21 cellular contexts compared by ENCODE assay signal in the genomic region with DNA sequence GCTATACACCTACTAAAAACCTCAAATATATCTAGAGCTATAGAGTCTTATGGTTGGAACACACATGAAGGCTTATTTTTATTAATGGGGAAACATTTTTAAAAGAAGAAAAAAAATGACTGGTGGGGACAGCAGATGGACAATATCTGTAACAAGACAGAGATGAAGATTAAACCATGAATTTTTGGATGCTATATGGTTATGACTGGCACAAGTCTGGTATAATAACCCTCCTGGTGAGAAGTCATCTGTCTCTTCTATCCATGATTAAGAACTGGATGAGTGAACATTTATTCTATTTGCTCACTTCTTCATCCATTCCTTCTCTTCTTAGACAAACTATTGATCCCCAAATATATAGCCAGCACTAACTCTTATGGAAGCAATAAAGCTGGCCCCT.
DNase-seq lines count a peak whose midpoint lies in the region; TF ChIP-seq lines count a peak whose summit lies in the region.
"Had no signal": no experiment of that assay in that cellular context is flagged by ENCODE, and none has a peak within 500 bp of the region (broad histone marks: within the 10 kb centered on the region; RNA-seq: fewer than 3 reads in every experiment).

No MANE protein-coding gene starts in this region.

- H3K27me3 Mint-ChIP-seq in mesothelial cell of epicardium (ENCODE audit: low read depth), result no peaks in the 10 kb centered on the region
- H3K27me3 Mint-ChIP-seq: CD4-positive, alpha-beta memory T cell had no signal

- no peak overlapping the region for H3K4me3 Mint-ChIP-seq in mesothelial cell of epicardium
- H3K4me3 Mint-ChIP-seq: CD14-positive monocyte; CD4-positive, alpha-beta memory T cell; CD4-positive, CD25-positive, alpha-beta regulatory T cell; CD8-positive, alpha-beta memory T cell had no signal

- H3K36me3 Mint-ChIP-seq in mesothelial cell of epicardium, result no peaks in the 10 kb centered on the region
- H3K36me3 Mint-ChIP-seq: CD14-positive monocyte; CD4-positive, CD25-positive, alpha-beta regulatory T cell had no signal

- DNase-seq in NCI-H446 (lab: John Stamatoyannopoulos, UW), result peak; percentile 26 to 66
- peak; percentile 86 for DNase-seq in cerebellar cortex (ENCODE audit: low spot score)
- DNase-seq in cerebellum (ENCODE audit: low spot score), result peak; percentile 37
- no peak for DNase-seq in NCI-H2171 treated with DMSO at 0.1 percent for 48 hours (lab: John Stamatoyannopoulos, UW)
- DNase-seq in mesothelial cell of epicardium (ENCODE audit: low spot score in 2 of 2, unreplicated experiment in 2 of 2), result no peak
- no peak for DNase-seq in SKM-1 treated with dmso at 0.1 percent for 144 hours (lab: John Stamatoyannopoulos, UW; ENCODE audit: unreplicated experiment)
- DNase-seq: 8988T; ACHN; BE2C; CD4-positive, alpha-beta memory T cell; CD4-positive, CD25-positive, alpha-beta regulatory T cell; CD8-positive, alpha-beta memory T cell; COR-L47; DMS 273 treated with DMSO at 0.1 percent for 48 hours; DMS153; DMS53; DMS79; DND-41; EL; GF-D8 had no signal

- TF ChIP-seq CTCF in mesothelial cell of epicardium (IDR thresholded peaks at IDR 0.05; ENCODE audit: unreplicated experiment), result no peak

- no peak overlapping the region for H3K27ac Mint-ChIP-seq in mesothelial cell of epicardium
- H3K27ac Mint-ChIP-seq: CD14-positive monocyte; CD4-positive, alpha-beta memory T cell; CD4-positive, CD25-positive, alpha-beta regulatory T cell; CD8-positive, alpha-beta memory T cell had no signal

- peaks cover 37% of the 10 kb centered on the region for H3K9me3 Mint-ChIP-seq in mesothelial cell of epicardium
- H3K9me3 Mint-ChIP-seq: CD14-positive monocyte; CD4-positive, alpha-beta memory T cell; CD8-positive, alpha-beta memory T cell had no signal

- H3K4me1 Mint-ChIP-seq in mesothelial cell of epicardium, result no peaks in the 10 kb centered on the region

Comparison
In these comparisons a context has a peak if more than half of its experiments do, and no peak if none do; other contexts are left out.
1. DNase-seq: peak in NCI-H446 (2 of 2), cerebellar cortex (single experiment) and cerebellum (single experiment); none in NCI-H2171 treated with DMSO at 0.1 percent for 48 hours (single experiment), mesothelial cell of epicardium (0 of 2) and SKM-1 treated with dmso at 0.1 percent for 144 hours (single experiment).